19 cellular contexts compared by ENCODE assay signal in genomic region chr6:56459030-56459805, GRCh38.
"Had no signal": no experiment of that assay in that cellular context is flagged by ENCODE, and none has a peak within 500 bp of the region (broad histone marks: within the 10 kb centered on the region; RNA-seq: fewer than 3 reads in every experiment).

No MANE protein-coding gene starts in this region.

- ATAC-seq: effector memory CD8-positive, alpha-beta T cell; mucosa of descending colon; natural killer cell; upper lobe of right lung had no signal

- H3K4me1 Mint-ChIP-seq: neural progenitor cell had no signal

- H3K36me3 Mint-ChIP-seq: natural killer cell had no signal

- DNase-seq: effector memory CD8-positive, alpha-beta T cell; erythroblast; heart left ventricle; hippocampal formation; mucosa of descending colon; natural killer cell; nucleus accumbens; ovary; sigmoid colon; stimulated activated CD4-positive, alpha-beta T cell treated with anti-CD3 and anti-CD28 coated beads, Interleukin-12 subunit alpha, Interleukin-12 subunit beta, amount 100 ng/mL, for 4 hours; stimulated activated CD4-positive, alpha-beta T cell treated with anti-CD3 and anti-CD28 coated beads, Interleukin-2, amount 100 ng/mL, for 48 hours; stimulated activated naive CD4-positive, alpha-beta T cell treated with Interleukin-2 at 50 U/mL for 16 hours; thyroid gland; upper lobe of right lung had no signal

- H3K4me3 Mint-ChIP-seq: dendritic cell treated with granulocyte-macrophage colony-stimulating factor and Interleukin-4, amounts not matched to agents 40 ng/mL and 50 ng/mL, for 4 days; effector memory CD8-positive, alpha-beta T cell; natural killer cell; neural progenitor cell had no signal

- H3K27ac Mint-ChIP-seq: dendritic cell treated with granulocyte-macrophage colony-stimulating factor and Interleukin-4, amounts not matched to agents 40 ng/mL and 50 ng/mL, for 4 days; effector memory CD8-positive, alpha-beta T cell; natural killer cell; neural progenitor cell had no signal

- H3K27me3 Mint-ChIP-seq: dendritic cell treated with granulocyte-macrophage colony-stimulating factor and Interleukin-4, amounts not matched to agents 40 ng/mL and 50 ng/mL, for 4 days; effector memory CD8-positive, alpha-beta T cell had no signal

- H3K9me3 Mint-ChIP-seq: dendritic cell treated with granulocyte-macrophage colony-stimulating factor and Interleukin-4, amounts not matched to agents 40 ng/mL and 50 ng/mL, for 4 days; natural killer cell; neural progenitor cell had no signal

- H3K4me3 ChIP-seq: heart left ventricle, mucosa of descending colon, neural progenitor cell, ovary, right atrium auricular region, sigmoid colon, skin epidermis, thyroid gland, upper lobe of right lung, vagina had no signal
